Comparison of ENCODE assay signal across 8 cellular contexts in the genomic region with DNA sequence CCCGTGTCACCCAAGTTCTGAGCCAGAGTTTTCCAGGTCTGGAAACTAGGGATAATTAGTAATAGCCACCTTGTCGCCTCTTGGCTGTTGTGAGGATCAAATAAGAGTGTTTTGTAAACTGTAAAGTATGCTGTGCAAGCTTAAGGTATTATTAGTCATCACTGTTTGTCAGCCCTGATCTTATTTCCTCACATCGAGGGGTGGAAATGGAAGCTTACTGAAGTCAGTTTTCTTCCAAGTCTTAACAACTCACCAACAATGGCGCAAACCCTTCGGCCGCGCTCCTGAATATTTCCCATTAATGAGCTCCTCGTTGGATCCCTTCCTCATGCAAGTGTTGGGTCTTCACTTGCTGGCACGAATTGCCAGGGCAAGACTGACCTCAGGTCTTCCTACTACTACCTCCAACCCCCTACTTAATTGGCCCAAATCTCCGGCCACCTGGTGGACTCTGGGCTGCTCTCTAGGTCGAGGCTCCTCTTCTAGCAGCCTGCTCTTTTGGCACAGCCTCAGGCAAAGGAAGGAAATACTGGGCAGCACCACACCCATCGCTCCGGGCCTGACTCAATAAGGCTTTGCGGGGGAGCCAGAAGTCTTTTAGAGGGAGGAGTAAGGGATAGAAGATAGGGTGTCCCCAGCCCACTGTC. TPM values are rescaled to one million over a fixed set of nuclear protein-coding genes. Genes with fewer than 3 reads are reported as not detected.
DNase-seq lines count a peak whose midpoint lies in the region; ATAC-seq and TF ChIP-seq lines count a peak whose summit lies in the region.

No MANE protein-coding gene starts in this region.

- H3K27me3 ChIP-seq in SJCRH30: no peaks in the 10 kb centered on the region

- H3K9me3 Mint-ChIP-seq in activated CD4-positive, alpha-beta T cell treated with anti-CD3 and anti-CD28 coated beads for 36 hours (ENCODE audit: low read depth): no peaks in the 10 kb centered on the region
- H3K9me3 Mint-ChIP-seq in endothelial cell (ENCODE audit: unreplicated experiment) (no peaks in the 10 kb centered on the region), osteocyte (ENCODE audit: unreplicated experiment) (no peaks in the 10 kb centered on the region)

- no peak for TF ChIP-seq CTCF in endothelial cell (IDR thresholded peaks at IDR 0.05; ENCODE audit: unreplicated experiment)
- peak; percentile 19 for TF ChIP-seq CTCF in osteocyte (IDR thresholded peaks at IDR 0.05)

- intact Hi-C loops in activated CD4-positive, alpha-beta T cell treated with anti-CD3 and anti-CD28 coated beads for 36 hours (cut with DNase I, micrococcal nuclease): loop anchor here (1.0 to 10.0 kb wide), 18 partner anchors 12 to 516 kb away; a partner anchor contains a TSS

- H3K27ac ChIP-seq in SJCRH30: no peak overlapping the region; the same call in 1 of the 2 replicates

- ATAC-seq in activated CD4-positive, alpha-beta T cell treated with anti-CD3 and anti-CD28 coated beads for 36 hours: peak; percentile 20
- no peak for ATAC-seq in GM19395 (IDR thresholded peaks at IDR 0.05; ENCODE audit: unreplicated experiment)
- no peak for ATAC-seq in GM21526 (IDR thresholded peaks at IDR 0.05; ENCODE audit: low FRiP score, unreplicated experiment)

- H3K36me3 Mint-ChIP-seq in activated CD4-positive, alpha-beta T cell treated with anti-CD3 and anti-CD28 coated beads for 36 hours (ENCODE audit: low read depth): peaks cover 19% of the 10 kb centered on the region
- H3K36me3 Mint-ChIP-seq in endothelial cell (ENCODE audit: low read depth, unreplicated experiment): peaks cover 19% of the 10 kb centered on the region
- peaks cover 13% of the 10 kb centered on the region for H3K36me3 Mint-ChIP-seq in osteocyte (ENCODE audit: unreplicated experiment)

- no peaks in the 10 kb centered on the region for H3K4me1 ChIP-seq in SJCRH30

- POLR2A ChIA-PET in activated CD4-positive, alpha-beta T cell treated with anti-CD3 and anti-CD28 coated beads for 36 hours (lab: Charles Lee): interaction anchor here (1.0 to 2.4 kb wide), 7 partner anchors 12 to 86 kb away, joined by 3 to 22 read pairs (median 7); a partner anchor contains a TSS

- H3K4me1 Mint-ChIP-seq in activated CD4-positive, alpha-beta T cell treated with anti-CD3 and anti-CD28 coated beads for 36 hours: peaks cover 37% of the 10 kb centered on the region
- peaks cover 25% of the 10 kb centered on the region for H3K4me1 Mint-ChIP-seq in endothelial cell (ENCODE audit: unreplicated experiment)
- H3K4me1 Mint-ChIP-seq in osteocyte (ENCODE audit: unreplicated experiment): peaks cover 22% of the 10 kb centered on the region

- peak overlapping the region; percentile 93 for H3K4me3 Mint-ChIP-seq in activated CD4-positive, alpha-beta T cell treated with anti-CD3 and anti-CD28 coated beads for 36 hours
- peak overlapping the region; percentile 94 for H3K4me3 Mint-ChIP-seq in endothelial cell (ENCODE audit: unreplicated experiment)
- H3K4me3 Mint-ChIP-seq in osteocyte (ENCODE audit: unreplicated experiment): peak overlapping the region; percentile 89

- H3K27ac Mint-ChIP-seq in activated CD4-positive, alpha-beta T cell treated with anti-CD3 and anti-CD28 coated beads for 36 hours: peak overlapping the region; percentile 97
- peak overlapping the region; percentile 49 for H3K27ac Mint-ChIP-seq in endothelial cell (ENCODE audit: unreplicated experiment)
- H3K27ac Mint-ChIP-seq in osteocyte (ENCODE audit: unreplicated experiment): peak overlapping the region; percentile 99

- H3K4me3 ChIP-seq in SJCRH30: peak overlapping the region; percentile 79

- no peak for DNase-seq in activated CD4-positive, alpha-beta T cell treated with anti-CD3 and anti-CD28 coated beads for 36 hours
- DNase-seq in activated CD4-positive, alpha-beta T cell treated with anti-CD3 and anti-CD28 coated beads for 1 hour: no peak
- DNase-seq in SJCRH30: no peak
- DNase-seq in endothelial cell (ENCODE audit: low spot score): no peak
- no peak for DNase-seq in osteocyte (ENCODE audit: extremely low spot score, unreplicated experiment)
- DNase-seq in NCI-H82 treated with DMSO at 0.1 percent for 48 hours (lab: John Stamatoyannopoulos, UW; ENCODE audit: unreplicated experiment): no peak

- peaks cover 17% of the 10 kb centered on the region for H3K36me3 ChIP-seq in SJCRH30

- CTCF ChIA-PET in activated CD4-positive, alpha-beta T cell treated with anti-CD3 and anti-CD28 coated beads for 36 hours (lab: Charles Lee): interaction anchor here (0.7 to 24.0 kb wide), 32 partner anchors 8 to 294 kb away, joined by 3 to 458 read pairs (median 4); a partner anchor contains a TSS

- no peaks in the 10 kb centered on the region for H3K27me3 Mint-ChIP-seq in activated CD4-positive, alpha-beta T cell treated with anti-CD3 and anti-CD28 coated beads for 36 hours
- H3K27me3 Mint-ChIP-seq in endothelial cell (ENCODE audit: unreplicated experiment): peaks cover 2% of the 10 kb centered on the region
- H3K27me3 Mint-ChIP-seq in osteocyte (ENCODE audit: unreplicated experiment): no peaks in the 10 kb centered on the region

- no peaks in the 10 kb centered on the region for H3K9me3 ChIP-seq in SJCRH30 (replicated peaks)

RNA-seq across cellular contexts. Expression of a gene that starts 0.9 kb away (rescaled TPM):
- total RNA-seq in activated CD4-positive, alpha-beta T cell treated with anti-CD3 and anti-CD28 coated beads for 36 hours: 10 to 100 TPM; 43.9 to 59.4 TPM
- 48.9 and 52.2 TPM in 2 replicates for total RNA-seq in SJCRH30 (2014; rRNA removed; shearing (Covaris generic))
- total RNA-seq in endothelial cell (ENCODE audit: unreplicated experiment) (84.3 TPM), osteocyte (60.0 and 62.0 TPM in 2 replicates)

RNA-seq across cellular contexts. Expression of a gene that starts 30.7 kb away (rescaled TPM):
- 10 to 100 TPM; 57.0 to 64.6 TPM for total RNA-seq in activated CD4-positive, alpha-beta T cell treated with anti-CD3 and anti-CD28 coated beads for 36 hours
- total RNA-seq in SJCRH30 (2014; rRNA removed; shearing (Covaris generic)): 31.3 and 33.0 TPM in 2 replicates
- total RNA-seq in endothelial cell (ENCODE audit: unreplicated experiment) (55.6 TPM), osteocyte (63.9 and 68.6 TPM in 2 replicates)

RNA-seq across cellular contexts. Expression of a gene that starts 55.3 kb away (rescaled TPM):
- total RNA-seq in activated CD4-positive, alpha-beta T cell treated with anti-CD3 and anti-CD28 coated beads for 36 hours: 10 to 100 TPM; 14.1 to 15.4 TPM
- total RNA-seq in SJCRH30 (2014; rRNA removed; shearing (Covaris generic)): 9.2 and 10.1 TPM in 2 replicates
- 9.2 TPM for total RNA-seq in endothelial cell (ENCODE audit: unreplicated experiment)
- 2.7 TPM in 2 replicates for total RNA-seq in osteocyte

Comparison
In these comparisons a context has a peak if more than half of its experiments do, and no peak if none do; other contexts are left out.
1. H3K27ac Mint-ChIP-seq: peak in every context shown above with its lines; median percentile 99 in osteocyte; 97 in activated CD4-positive, alpha-beta T cell treated with anti-CD3 and anti-CD28 coated beads for 36 hours; 49 in endothelial cell.